Comparison of ENCODE assay signal across 17 cellular contexts in genomic region chr3:55605837-55606236, GRCh38.
"Had no signal": no experiment of that assay in that cellular context is flagged by ENCODE, and none has a peak within 500 bp of the region (broad histone marks: within the 10 kb centered on the region; RNA-seq: fewer than 3 reads in every experiment).

No MANE protein-coding gene starts in this region.

- H3K9me3 ChIP-seq: colonic mucosa, gastrocnemius medialis, mucosa of descending colon, neutrophil, testis, tibial nerve, upper lobe of right lung, vagina had no signal

- DNase-seq: cerebellar nuclear complex; colonic mucosa; dermis blood vessel endothelial cell; gastrocnemius medialis; immature natural killer cell; left colon; mammary epithelial cell; mucosa of descending colon; naive thymus-derived CD8-positive, alpha-beta T cell; stimulated activated CD4-positive, alpha-beta T cell treated with anti-CD3 and anti-CD28 coated beads, Interleukin-4, amount 100 ng/mL, for 1 hour; stimulated activated CD8-positive, alpha-beta memory T cell treated with anti-CD3 and anti-CD28 coated beads, Interleukin-4, amount 100 ng/mL, for 48 hours; testis; upper lobe of right lung had no signal

- H3K4me3 ChIP-seq: colonic mucosa, gastrocnemius medialis, mucosa of descending colon, testis, tibial nerve, upper lobe of right lung, vagina had no signal

- H3K36me3 ChIP-seq: colonic mucosa, gastrocnemius medialis, neutrophil, tibial nerve, upper lobe of right lung, vagina had no signal

- H3K27me3 ChIP-seq: colonic mucosa, gastrocnemius medialis, testis, tibial nerve, upper lobe of right lung, vagina had no signal

- H3K4me1 ChIP-seq: colonic mucosa, gastrocnemius medialis, tibial nerve, upper lobe of right lung had no signal

- H3K27ac ChIP-seq: colonic mucosa, gastrocnemius medialis, neutrophil, testis, tibial nerve, upper lobe of right lung, vagina had no signal

- ATAC-seq: gastrocnemius medialis; left colon; mucosa of descending colon; naive thymus-derived CD8-positive, alpha-beta T cell; stimulated activated effector memory CD8-positive, alpha-beta T cell treated with anti-CD3 and anti-CD28 coated beads, Interleukin-12 subunit alpha, Interleukin-12 subunit beta, amount 100 ng/mL, for 72 hours; upper lobe of right lung had no signal
